In genomic region chr7:114225784-114226183, GRCh38 we compare ENCODE assay signal across 27 cellular contexts.
"Had no signal": no experiment of that assay in that cellular context is flagged by ENCODE, and none has a peak within 500 bp of the region (broad histone marks: within the 10 kb centered on the region; RNA-seq: fewer than 3 reads in every experiment).

No MANE protein-coding gene starts in this region.

- H3K9me3 ChIP-seq: stomach, suprapubic skin, testis, thoracic aorta, thyroid gland, tibial artery, tibial nerve, transverse colon, upper lobe of left lung, upper lobe of right lung, uterus, vagina had no signal

- DNase-seq: stimulated activated CD4-positive, alpha-beta T cell treated with anti-CD3 and anti-CD28 coated beads, Interleukin-2, amount 100 ng/mL, for 48 hours; stimulated activated CD4-positive, alpha-beta T cell treated with anti-CD3 and anti-CD28 coated beads, Interleukin-4, amount 100 ng/mL, for 1 hour; stimulated activated CD4-positive, alpha-beta T cell treated with anti-CD3 and anti-CD28 coated beads, Interleukin-4, amount 100 ng/mL, for 24 hours; stimulated activated CD4-positive, alpha-beta T cell treated with anti-CD3 and anti-CD28 coated beads, Interleukin-4, amount 100 ng/mL, for 4 hours; stimulated activated naive B cell treated with anti-CD40 and anti-IgM and Interleukin-4, amounts not matched to agents 10 μg/mL and 1 μg/mL and 100 μg/mL, for 72 hours; stimulated activated naive CD4-positive, alpha-beta T cell; stimulated activated naive CD4-positive, alpha-beta T cell treated with Interleukin-2 at 50 U/mL for 16 hours; stimulated activated naive CD8-positive, alpha-beta T cell treated with anti-CD3 and anti-CD28 coated beads, Interleukin-15, amount 100 ng/mL, for 72 hours; stimulated activated naive CD8-positive, alpha-beta T cell treated with anti-CD3 and anti-CD28 coated beads, Interleukin-15, Interleukin-2, amounts not matched to agents 100 U/mL and 50 U/mL, for 24 hours; stomach; substantia nigra; testis; thyroid gland; tibial artery; transverse colon; trophoblast cell; upper lobe of left lung; upper lobe of right lung; uterus had no signal

- ATAC-seq: stimulated activated effector memory CD8-positive, alpha-beta T cell treated with anti-CD3 and anti-CD28 coated beads, Interleukin-12 subunit alpha, Interleukin-12 subunit beta, amount 100 ng/mL, for 72 hours; stimulated activated memory B cell treated with anti-CD40 and anti-IgM and Interleukin-4, amounts not matched to agents 10 μg/mL and 1 μg/mL and 100 μg/mL, for 72 hours; stimulated activated naive B cell treated with anti-CD40 and anti-IgM and Interleukin-4, amounts not matched to agents 10 μg/mL and 1 μg/mL and 100 μg/mL, for 72 hours; stimulated activated naive CD8-positive, alpha-beta T cell treated with anti-CD3 and anti-CD28 coated beads, Interleukin-15, amount 100 ng/mL, for 72 hours; stimulated activated naive CD8-positive, alpha-beta T cell treated with anti-CD3 and anti-CD28 coated beads, Interleukin-15, Interleukin-2, amounts not matched to agents 100 U/mL and 50 U/mL, for 24 hours; upper lobe of right lung had no signal

- H3K27me3 Mint-ChIP-seq: stimulated activated naive CD8-positive, alpha-beta T cell treated with anti-CD3 and anti-CD28 coated beads, Interleukin-15, amount 100 ng/mL, for 72 hours; type B pancreatic cell had no signal

- H3K4me1 ChIP-seq: stomach, suprapubic skin, testis, tibial nerve, transverse colon, upper lobe of left lung, upper lobe of right lung, uterus, vagina had no signal

- H3K36me3 Mint-ChIP-seq: stimulated activated effector memory CD8-positive, alpha-beta T cell treated with anti-CD3 and anti-CD28 coated beads, Interleukin-12 subunit alpha, Interleukin-12 subunit beta, amount 100 ng/mL, for 72 hours; stimulated activated memory B cell treated with anti-CD40 and anti-IgM and Interleukin-4, amounts not matched to agents 10 μg/mL and 1 μg/mL and 100 μg/mL, for 72 hours; stimulated activated naive B cell treated with anti-CD40 and anti-IgM and Interleukin-4, amounts not matched to agents 10 μg/mL and 1 μg/mL and 100 μg/mL, for 72 hours had no signal

- H3K4me1 Mint-ChIP-seq: stimulated activated effector memory CD8-positive, alpha-beta T cell treated with anti-CD3 and anti-CD28 coated beads, Interleukin-12 subunit alpha, Interleukin-12 subunit beta, amount 100 ng/mL, for 72 hours; stimulated activated memory B cell treated with anti-CD40 and anti-IgM and Interleukin-4, amounts not matched to agents 10 μg/mL and 1 μg/mL and 100 μg/mL, for 72 hours; stimulated activated naive B cell treated with anti-CD40 and anti-IgM and Interleukin-4, amounts not matched to agents 10 μg/mL and 1 μg/mL and 100 μg/mL, for 72 hours; stimulated activated naive CD8-positive, alpha-beta T cell treated with anti-CD3 and anti-CD28 coated beads, Interleukin-15, amount 100 ng/mL, for 72 hours had no signal

- H3K4me3 ChIP-seq: stomach, suprapubic skin, testis, thoracic aorta, thyroid gland, tibial artery, tibial nerve, transverse colon, upper lobe of left lung, upper lobe of right lung, uterus, vagina had no signal

- H3K27ac Mint-ChIP-seq: stimulated activated effector memory CD8-positive, alpha-beta T cell treated with anti-CD3 and anti-CD28 coated beads, Interleukin-12 subunit alpha, Interleukin-12 subunit beta, amount 100 ng/mL, for 72 hours; stimulated activated memory B cell treated with anti-CD40 and anti-IgM and Interleukin-4, amounts not matched to agents 10 μg/mL and 1 μg/mL and 100 μg/mL, for 72 hours; stimulated activated naive B cell treated with anti-CD40 and anti-IgM and Interleukin-4, amounts not matched to agents 10 μg/mL and 1 μg/mL and 100 μg/mL, for 72 hours; stimulated activated naive CD8-positive, alpha-beta T cell treated with anti-CD3 and anti-CD28 coated beads, Interleukin-15, Interleukin-2, amounts not matched to agents 100 ng/mL and 50 ng/mL, for 24 hours; type B pancreatic cell had no signal

- H3K36me3 ChIP-seq: stomach, suprapubic skin, thoracic aorta, thyroid gland, tibial artery, tibial nerve, transverse colon, upper lobe of left lung, upper lobe of right lung, uterus, vagina had no signal

- H3K9me3 Mint-ChIP-seq: stimulated activated memory B cell treated with anti-CD40 and anti-IgM and Interleukin-4, amounts not matched to agents 10 μg/mL and 1 μg/mL and 100 μg/mL, for 72 hours; stimulated activated naive B cell treated with anti-CD40 and anti-IgM and Interleukin-4, amounts not matched to agents 10 μg/mL and 1 μg/mL and 100 μg/mL, for 72 hours; stimulated activated naive CD8-positive, alpha-beta T cell treated with anti-CD3 and anti-CD28 coated beads, Interleukin-15, amount 100 ng/mL, for 72 hours; stimulated activated naive CD8-positive, alpha-beta T cell treated with anti-CD3 and anti-CD28 coated beads, Interleukin-15, Interleukin-2, amounts not matched to agents 100 ng/mL and 50 ng/mL, for 24 hours had no signal

- H3K4me3 Mint-ChIP-seq: stimulated activated effector memory CD8-positive, alpha-beta T cell treated with anti-CD3 and anti-CD28 coated beads, Interleukin-12 subunit alpha, Interleukin-12 subunit beta, amount 100 ng/mL, for 72 hours; stimulated activated memory B cell treated with anti-CD40 and anti-IgM and Interleukin-4, amounts not matched to agents 10 μg/mL and 1 μg/mL and 100 μg/mL, for 72 hours; stimulated activated naive B cell treated with anti-CD40 and anti-IgM and Interleukin-4, amounts not matched to agents 10 μg/mL and 1 μg/mL and 100 μg/mL, for 72 hours; stimulated activated naive CD8-positive, alpha-beta T cell treated with anti-CD3 and anti-CD28 coated beads, Interleukin-15, amount 100 ng/mL, for 72 hours; stimulated activated naive CD8-positive, alpha-beta T cell treated with anti-CD3 and anti-CD28 coated beads, Interleukin-15, Interleukin-2, amounts not matched to agents 100 ng/mL and 50 ng/mL, for 24 hours; type B pancreatic cell had no signal

- H3K27ac ChIP-seq: stomach, suprapubic skin, testis, thoracic aorta, thyroid gland, tibial artery, tibial nerve, transverse colon, upper lobe of left lung, upper lobe of right lung, uterus, vagina had no signal
